1 cellular context compared by ENCODE assay signal in genomic region chr9:127050152-127050551, GRCh38.
TF ChIP-seq lines count a peak whose summit lies in the region.

No MANE protein-coding gene starts in this region.

TF ChIP-seq in IMR-90, 13 proteins besides CTCF, POLR2A, EP300 and RAD21 (continued from another document):
- TF ChIP-seq RFX5 (IDR thresholded peaks at IDR 0.05; ENCODE audit: low read depth, low read length), result no peak
- no peak for TF ChIP-seq SMC3 (IDR thresholded peaks at IDR 0.05; ENCODE audit: low read depth, low read length)
- no peak for TF ChIP-seq CEBPB (IDR thresholded peaks at IDR 0.05; ENCODE audit: low read depth, low read length)
- TF ChIP-seq CHD1 (IDR thresholded peaks at IDR 0.05; ENCODE audit: low read depth, low read length), result no peak
- TF ChIP-seq, protein P1, sequence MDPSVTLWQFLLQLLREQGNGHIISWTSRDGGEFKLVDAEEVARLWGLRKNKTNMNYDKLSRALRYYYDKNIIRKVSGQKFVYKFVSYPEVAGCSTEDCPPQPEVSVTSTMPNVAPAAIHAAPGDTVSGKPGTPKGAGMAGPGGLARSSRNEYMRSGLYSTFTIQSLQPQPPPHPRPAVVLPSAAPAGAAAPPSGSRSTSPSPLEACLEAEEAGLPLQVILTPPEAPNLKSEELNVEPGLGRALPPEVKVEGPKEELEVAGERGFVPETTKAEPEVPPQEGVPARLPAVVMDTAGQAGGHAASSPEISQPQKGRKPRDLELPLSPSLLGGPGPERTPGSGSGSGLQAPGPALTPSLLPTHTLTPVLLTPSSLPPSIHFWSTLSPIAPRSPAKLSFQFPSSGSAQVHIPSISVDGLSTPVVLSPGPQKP (IDR thresholded peaks at IDR 0.05; ENCODE audit: borderline replicate concordance, low read depth, low read length), result no peak
- no peak for TF ChIP-seq MAZ (IDR thresholded peaks at IDR 0.05; ENCODE audit: borderline replicate concordance, low read depth, low read length)
